ENCODE assay signal across 1 cellular context in genomic region chr7:134781171-134781570, GRCh38.
TF ChIP-seq lines count a peak whose summit lies in the region.

No MANE protein-coding gene starts in this region.

TF ChIP-seq in GM23338, 12 proteins besides CTCF, POLR2A, EP300 and RAD21 (continued from another document):
- TF ChIP-seq ZNF462 (CRISPR knock-in tag; IDR thresholded peaks at IDR 0.05): no peak
- TF ChIP-seq ZNF331 (CRISPR knock-in tag; IDR thresholded peaks at IDR 0.05; ENCODE audit: low read depth): no peak
- TF ChIP-seq CREB1 (CRISPR knock-in tag; IDR thresholded peaks at IDR 0.05; ENCODE audit: low read depth): no peak
TF ChIP-seq in GM23338: peak in this region for 0.
